21 cellular contexts compared by ENCODE assay signal in the genomic region with DNA sequence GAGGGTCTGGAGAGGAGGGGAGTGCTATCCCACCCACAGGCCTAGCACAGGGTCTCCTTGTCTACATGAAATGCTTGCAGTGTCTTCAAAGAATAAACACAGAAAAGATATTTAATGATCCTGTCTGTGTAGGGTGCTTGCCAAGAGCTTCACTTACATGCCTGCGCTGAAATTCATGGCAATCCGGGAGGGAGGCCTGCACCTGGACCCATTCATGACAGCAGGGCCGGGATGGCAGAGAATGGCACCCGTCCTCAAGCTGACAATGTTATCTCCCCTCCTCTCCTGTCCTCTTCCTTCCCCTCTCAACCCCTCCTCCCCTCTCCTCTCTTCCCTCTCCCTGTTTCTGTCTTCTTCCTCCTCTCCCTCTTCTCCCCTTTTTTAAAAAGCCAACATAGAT. TPM values are rescaled to one million over a fixed set of nuclear protein-coding genes. Genes with fewer than 3 reads are reported as not detected.
"Had no signal": no experiment of that assay in that cellular context is flagged by ENCODE, and none has a peak within 500 bp of the region (broad histone marks: within the 10 kb centered on the region; RNA-seq: fewer than 3 reads in every experiment).

No MANE protein-coding gene starts in this region.

- H3K27me3 Mint-ChIP-seq: stimulated activated naive CD8-positive, alpha-beta T cell treated with anti-CD3 and anti-CD28 coated beads, Interleukin-15, Interleukin-2, amounts not matched to agents 100 ng/mL and 50 ng/mL, for 24 hours had no signal

- H3K9me3 ChIP-seq: esophagus squamous epithelium, gastrocnemius medialis, thyroid gland, upper lobe of right lung had no signal

- H3K4me1 ChIP-seq: esophagus squamous epithelium, gastrocnemius medialis, thyroid gland, upper lobe of right lung had no signal

- ATAC-seq: gastrocnemius medialis, left ventricle myocardium superior, upper lobe of right lung, WTC11 had no signal

- H3K36me3 ChIP-seq: gastrocnemius medialis, thyroid gland, upper lobe of right lung had no signal

- H3K9me3 Mint-ChIP-seq: activated naive CD4-positive, alpha-beta T cell treated with anti-CD3 and anti-CD28 coated beads, Interleukin-2, amount 10 ng/mL, durations not matched to agents 7 days and 5 days; nephron; stimulated activated naive CD8-positive, alpha-beta T cell treated with anti-CD3 and anti-CD28 coated beads, Interleukin-15, Interleukin-2, amounts not matched to agents 100 ng/mL and 50 ng/mL, for 24 hours; WTC11 had no signal

- FAIRE-seq: islet of Langerhans had no signal

- DNase-seq: activated naive CD4-positive, alpha-beta T cell treated with anti-CD3 and anti-CD28 coated beads, Interleukin-2, amount 10 ng/mL, durations not matched to agents 7 days and 5 days; activated T-cell treated with anti-CD3 and anti-CD28 coated beads, Interleukin-2, amount 50 U/mL, for 48 hours; amygdala; cerebellar nuclear complex; esophagus squamous epithelium; gastrocnemius medialis; hypothalamus; mammary epithelial cell; midbrain; occipital lobe; stimulated activated CD4-positive, alpha-beta T cell treated with anti-CD3 and anti-CD28 coated beads, Interleukin-4, amount 100 ng/mL, for 24 hours; substantia nigra; T-helper 1 cell; thyroid gland; upper lobe of right lung had no signal

- H3K27me3 ChIP-seq: gastrocnemius medialis, thyroid gland had no signal

- H3K27ac ChIP-seq: coronary artery, esophagus squamous epithelium, gastrocnemius medialis, thyroid gland, upper lobe of right lung had no signal

- H3K4me3 Mint-ChIP-seq: activated naive CD4-positive, alpha-beta T cell treated with anti-CD3 and anti-CD28 coated beads, Interleukin-2, amount 10 ng/mL, durations not matched to agents 7 days and 5 days; nephron; stimulated activated naive CD8-positive, alpha-beta T cell treated with anti-CD3 and anti-CD28 coated beads, Interleukin-15, Interleukin-2, amounts not matched to agents 100 ng/mL and 50 ng/mL, for 24 hours; WTC11 had no signal

- H3K36me3 Mint-ChIP-seq: activated naive CD4-positive, alpha-beta T cell treated with anti-CD3 and anti-CD28 coated beads, Interleukin-2, amount 10 ng/mL, durations not matched to agents 7 days and 5 days; WTC11 had no signal

- H3K4me3 ChIP-seq: coronary artery, esophagus squamous epithelium, gastrocnemius medialis, thyroid gland, upper lobe of right lung had no signal

- H3K4me1 Mint-ChIP-seq: activated naive CD4-positive, alpha-beta T cell treated with anti-CD3 and anti-CD28 coated beads, Interleukin-2, amount 10 ng/mL, durations not matched to agents 7 days and 5 days; nephron; WTC11 had no signal

- H3K27ac Mint-ChIP-seq: activated naive CD4-positive, alpha-beta T cell treated with anti-CD3 and anti-CD28 coated beads, Interleukin-2, amount 10 ng/mL, durations not matched to agents 7 days and 5 days; stimulated activated naive CD8-positive, alpha-beta T cell treated with anti-CD3 and anti-CD28 coated beads, Interleukin-15, Interleukin-2, amounts not matched to agents 100 ng/mL and 50 ng/mL, for 24 hours; WTC11 had no signal

RNA-seq across cellular contexts. Expression of a gene that starts 2.1 kb away (rescaled TPM):
- total RNA-seq: mammary epithelial cell had no signal
- polyA plus RNA-seq: mammary epithelial cell had no signal

RNA-seq across cellular contexts. Expression of a gene that starts 24.4 kb away (rescaled TPM):
- total RNA-seq: gastrocnemius medialis, left ventricle myocardium superior, mammary epithelial cell, upper lobe of right lung, WTC11 had no signal
